ENCODE assay signal across 1 cellular context in genomic region chr4:145937021-145937861, GRCh38.
TF ChIP-seq lines count a peak whose summit lies in the region.

No MANE protein-coding gene starts in this region.

TF ChIP-seq in GM12878, 131 proteins besides CTCF, POLR2A, EP300 and RAD21 (continued from another document):
- TF ChIP-seq TAF1 (IDR thresholded peaks at IDR 0.05; ENCODE audit: borderline replicate concordance, low read depth, low read length) (0 out of 2 replicates have a peak, but pooled peaks have one; percentile 26), TCF12 (IDR thresholded peaks at IDR 0.05; ENCODE audit: low read depth, low read length) (0 out of 2 replicates have a peak, but pooled peaks have one; percentile 5), NBN (IDR thresholded peaks at IDR 0.05) (0 out of 2 replicates have a peak, but pooled peaks have one; percentile 23), SMARCA5 (IDR thresholded peaks at IDR 0.05) (0 out of 2 replicates have a peak, but pooled peaks have one; percentile 31), POLR2AphosphoS2 (IDR thresholded peaks at IDR 0.05; ENCODE audit: low read depth, low read length) (0 out of 2 replicates have a peak, but pooled peaks have one; percentile 35), NR2F1 (conservative IDR thresholded peaks at IDR 0.05) (0 out of 2 replicates have a peak, but pooled peaks have one; percentile 14), SRF (IDR thresholded peaks at IDR 0.05; ENCODE audit: low read depth in 2 of 2, low read length in 2 of 2) (0 out of 4 replicates have a peak, but pooled peaks of 1 of the 2 experiments have one; percentile 10), LARP7 (IDR thresholded peaks at IDR 0.05) (peak; percentile 70; the same call in 1 of the 2 replicates), RUNX3 (IDR thresholded peaks at IDR 0.05; ENCODE audit: low read length) (0 out of 2 replicates have a peak, but pooled peaks have one; percentile 9), EGR1 (IDR thresholded peaks at IDR 0.05; ENCODE audit: borderline replicate concordance in 1 of 2, low read depth in 2 of 2, low read length in 2 of 2) (peak in 1 of 2 experiments; percentile 85; a peak in 2 of 3 replicates), DPF2 (IDR thresholded peaks at IDR 0.05) (0 out of 2 replicates have a peak, but pooled peaks have one; percentile 15), POU2F2 (IDR thresholded peaks at IDR 0.05; ENCODE audit: borderline replicate concordance, low read depth, low read length) (peak; percentile 29; the same call in 1 of the 3 replicates), TARDBP (IDR thresholded peaks at IDR 0.05; ENCODE audit: borderline replicate concordance) (no peak; the same call in 1 of the 2 replicates), CBFB (IDR thresholded peaks at IDR 0.05; ENCODE audit: low read depth) (peak; percentile 17; the same call in 1 of the 2 replicates), BACH1 (IDR thresholded peaks at IDR 0.05; ENCODE audit: borderline replicate concordance) (peak; percentile 66), TCF3 (IDR thresholded peaks at IDR 0.05; ENCODE audit: borderline replicate concordance, insufficient read depth, low read depth, low read length) (0 out of 2 replicates have a peak, but pooled peaks have one; percentile 18), YY1 (IDR thresholded peaks at IDR 0.05; ENCODE audit: low read depth, low read length) (0 out of 2 replicates have a peak, but pooled peaks have one; percentile 14)
- TF ChIP-seq, protein P1, sequence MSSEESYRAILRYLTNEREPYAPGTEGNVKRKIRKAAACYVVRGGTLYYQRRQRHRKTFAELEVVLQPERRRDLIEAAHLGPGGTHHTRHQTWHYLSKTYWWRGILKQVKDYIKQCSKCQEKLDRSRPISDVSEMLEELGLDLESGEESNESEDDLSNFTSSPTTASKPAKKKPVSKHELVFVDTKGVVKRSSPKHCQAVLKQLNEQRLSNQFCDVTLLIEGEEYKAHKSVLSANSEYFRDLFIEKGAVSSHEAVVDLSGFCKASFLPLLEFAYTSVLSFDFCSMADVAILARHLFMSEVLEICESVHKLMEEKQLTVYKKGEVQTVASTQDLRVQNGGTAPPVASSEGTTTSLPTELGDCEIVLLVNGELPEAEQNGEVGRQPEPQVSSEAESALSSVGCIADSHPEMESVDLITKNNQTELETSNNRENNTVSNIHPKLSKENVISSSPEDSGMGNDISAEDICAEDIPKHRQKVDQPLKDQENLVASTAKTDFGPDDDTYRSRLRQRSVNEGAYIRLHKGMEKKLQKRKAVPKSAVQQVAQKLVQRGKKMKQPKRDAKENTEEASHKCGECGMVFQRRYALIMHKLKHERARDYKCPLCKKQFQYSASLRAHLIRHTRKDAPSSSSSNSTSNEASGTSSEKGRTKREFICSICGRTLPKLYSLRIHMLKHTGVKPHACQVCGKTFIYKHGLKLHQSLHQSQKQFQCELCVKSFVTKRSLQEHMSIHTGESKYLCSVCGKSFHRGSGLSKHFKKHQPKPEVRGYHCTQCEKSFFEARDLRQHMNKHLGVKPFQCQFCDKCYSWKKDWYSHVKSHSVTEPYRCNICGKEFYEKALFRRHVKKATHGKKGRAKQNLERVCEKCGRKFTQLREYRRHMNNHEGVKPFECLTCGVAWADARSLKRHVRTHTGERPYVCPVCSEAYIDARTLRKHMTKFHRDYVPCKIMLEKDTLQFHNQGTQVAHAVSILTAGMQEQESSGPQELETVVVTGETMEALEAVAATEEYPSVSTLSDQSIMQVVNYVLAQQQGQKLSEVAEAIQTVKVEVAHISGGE (CRISPR knock-in tag; IDR thresholded peaks at IDR 0.05) = no peak
